In genomic region chr21:42303443-42303842, GRCh38 we compare ENCODE assay signal across 30 cellular contexts. TPM values are rescaled to one million over a fixed set of nuclear protein-coding genes. Genes with fewer than 3 reads are reported as not detected.
"Had no signal": no experiment of that assay in that cellular context is flagged by ENCODE, and none has a peak within 500 bp of the region (broad histone marks: within the 10 kb centered on the region; RNA-seq: fewer than 3 reads in every experiment).

No MANE protein-coding gene starts in this region.

- ATAC-seq: effector memory CD8-positive, alpha-beta T cell; esophagus mucosa; gastrocnemius medialis; heart right ventricle; left cardiac atrium; left lung; left ventricle myocardium superior; lower lobe of right lung; mucosa of descending colon had no signal

- H3K36me3 ChIP-seq: colonic mucosa, esophagus squamous epithelium, gastrocnemius medialis, heart right ventricle, left lung, lower lobe of right lung had no signal

- H3K4me1 ChIP-seq: colonic mucosa had no signal

- H3K27ac ChIP-seq: colonic mucosa, epithelial cell of prostate, left lung had no signal

- H3K9me3 ChIP-seq: colonic mucosa, esophagus squamous epithelium, gastrocnemius medialis, heart right ventricle, left lung, lower lobe of right lung, mucosa of descending colon had no signal

- H3K4me1 Mint-ChIP-seq: mesothelial cell of epicardium had no signal

- H3K27ac Mint-ChIP-seq: dendritic cell treated with granulocyte-macrophage colony-stimulating factor and Interleukin-4, amounts not matched to agents 40 ng/mL and 50 ng/mL, for 4 days; effector memory CD8-positive, alpha-beta T cell; endodermal cell; mesothelial cell of epicardium had no signal

- DNase-seq: colonic mucosa; cortex of kidney; effector CD8-positive, alpha-beta T cell; effector memory CD8-positive, alpha-beta T cell; erythroblast; esophagus squamous epithelium; foreskin fibroblast; foreskin melanocyte; gastrocnemius medialis; glutamatergic neuron; heart right ventricle; hippocampal formation; left cardiac atrium; left ventricle myocardium superior; lower lobe of right lung; mesenchymal stem cell; mucosa of descending colon had no signal

- H3K4me3 Mint-ChIP-seq: dendritic cell treated with granulocyte-macrophage colony-stimulating factor and Interleukin-4, amounts not matched to agents 40 ng/mL and 50 ng/mL, for 4 days; effector memory CD8-positive, alpha-beta T cell; endodermal cell; mesothelial cell of epicardium had no signal

- H3K9me3 Mint-ChIP-seq: dendritic cell treated with granulocyte-macrophage colony-stimulating factor and Interleukin-4, amounts not matched to agents 40 ng/mL and 50 ng/mL, for 4 days; effector memory CD8-positive, alpha-beta T cell; endodermal cell; mesothelial cell of epicardium had no signal

- H3K36me3 Mint-ChIP-seq: mesothelial cell of epicardium had no signal

- H3K4me3 ChIP-seq: colonic mucosa, esophagus squamous epithelium, gastrocnemius medialis, heart right ventricle, left lung, lower lobe of right lung, mucosa of descending colon had no signal

RNA-seq across cellular contexts. Expression of gene TFF3, which starts 11.8 kb away (rescaled TPM):
- total RNA-seq: mesothelial cell of epicardium had no signal

RNA-seq across cellular contexts. Expression of gene TFF2, which starts 47.4 kb away (rescaled TPM):
- total RNA-seq: dermis microvascular lymphatic vessel endothelial cell, endodermal cell, esophagus mucosa, gastrocnemius medialis, glomerular endothelial cell, heart right ventricle, kidney epithelial cell, left cardiac atrium, left lung, left ventricle myocardium superior, lower leg skin, lower lobe of right lung, lung microvascular endothelial cell, mesenteric fat pad, mesothelial cell of epicardium, myocyte had no signal
